In the genomic region with DNA sequence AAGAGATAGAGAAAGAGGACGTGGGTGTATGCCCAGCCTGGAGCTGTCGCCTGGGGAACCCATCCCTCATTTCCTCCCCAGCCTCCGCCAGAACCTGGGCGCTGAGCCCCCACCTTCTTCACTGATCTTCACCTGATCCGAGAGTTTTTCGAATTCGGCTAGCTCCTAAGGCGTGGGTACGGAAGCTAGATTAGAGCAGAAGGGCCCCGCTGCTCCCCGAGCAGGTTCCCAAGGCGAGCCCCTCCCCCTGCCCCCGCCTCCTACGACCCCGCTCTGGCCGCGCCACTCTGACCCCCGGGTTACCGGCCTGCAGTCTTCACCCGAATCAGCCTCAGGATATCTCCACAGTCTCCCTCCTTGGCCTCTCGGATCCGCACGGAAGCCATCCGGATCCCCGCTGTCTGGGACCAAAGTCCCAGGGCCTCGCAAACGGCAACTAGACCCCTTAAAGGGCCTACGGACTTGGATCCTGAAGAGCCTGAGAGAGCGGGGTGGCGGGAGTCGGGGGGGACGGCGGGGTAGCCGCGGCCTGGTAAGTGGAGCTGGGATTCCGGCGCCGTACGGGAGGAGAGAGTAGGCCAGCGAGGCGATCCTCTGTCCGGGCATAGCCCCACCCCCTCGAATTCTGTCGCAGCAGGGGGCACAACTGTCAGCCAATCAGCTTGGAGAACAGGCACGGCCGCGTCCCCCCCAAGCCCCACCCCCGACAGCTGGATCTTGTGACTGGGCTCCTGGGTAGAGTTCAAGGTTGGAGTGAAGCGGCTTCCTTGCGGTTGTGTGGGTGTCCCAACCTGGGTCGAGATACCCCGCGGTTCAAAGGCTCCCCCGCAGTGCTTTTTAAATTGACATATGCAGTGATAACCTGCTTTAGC, we compare ENCODE assay signal across 8 cellular contexts. TPM values are rescaled to one million over a fixed set of nuclear protein-coding genes. Genes with fewer than 3 reads are reported as not detected.
DNase-seq lines count a peak whose midpoint lies in the region; ATAC-seq, FAIRE-seq and TF ChIP-seq lines count a peak whose summit lies in the region.

A gene (minus strand): TSS at position 572 of the 872 bp plus-strand sequence. CDS start 186 bp downstream, at position 386.

- H3K36me3 Mint-ChIP-seq in activated naive CD8-positive, alpha-beta T cell treated with anti-CD3 and anti-CD28 coated beads, Interleukin-2, amount 50 U/mL, for 24 hours (ENCODE audit: low read depth): no peaks in the 10 kb centered on the region

- H3K4me3 ChIP-seq in H7 (ENCODE audit: insufficient read depth, low read depth, low read length): peak within 1 kb of the TSS; percentile 83
- H3K4me3 ChIP-seq in cardiac muscle cell: peak within 1 kb of the TSS; percentile 65
- H3K4me3 ChIP-seq in pancreas: peak within 1 kb of the TSS; percentile 62 to 80 (median 70)
- H3K4me3 ChIP-seq in thyroid gland (replicated peaks in 1 of 3): peak within 1 kb of the TSS; percentile 68 to 91 (median 79)

- WGBS in pancreas, 2 donors: 0 to 1% methylated on average over 54 of the region's 54 CpGs
- WGBS in thyroid gland, 2 donors: 0 to 1% methylated on average over 43 to 44 of the region's 54 CpGs

- peaks cover 14% of the 10 kb centered on the region for H3K4me1 Mint-ChIP-seq in activated naive CD8-positive, alpha-beta T cell treated with anti-CD3 and anti-CD28 coated beads, Interleukin-2, amount 50 U/mL, for 24 hours

- TF ChIP-seq POLR2A in thyroid gland (IDR thresholded peaks at IDR 0.05): peak; percentile 41 to 86

- peak; percentile 95 for ATAC-seq in activated naive CD8-positive, alpha-beta T cell treated with anti-CD3 and anti-CD28 coated beads, Interleukin-2, amount 50 U/mL, for 24 hours
- peak; percentile 95 to 98 (median 96) for ATAC-seq in pancreas

- DNase-seq in EH (ENCODE audit: low read depth) (peak; percentile 95), H7 (peak; percentile 99), NAMALWA (ENCODE audit: low spot score) (peak; percentile 78), T follicular helper cell (ENCODE audit: low read depth) (peak; percentile 80), cardiac muscle cell (ENCODE audit: low read depth in 1 of 2, low spot score in 1 of 2) (peak; percentile 96 to 98), pancreas (peak; percentile 88 to 97 (median 94)), thyroid gland (peak; percentile 96 to 97)
- DNase-seq in activated naive CD8-positive, alpha-beta T cell treated with anti-CD3 and anti-CD28 coated beads, Interleukin-2, amount 50 U/mL, for 24 hours: peak; percentile 87

- H3K4me1 ChIP-seq in cardiac muscle cell (ENCODE audit: low read depth): peaks cover 9% of the 10 kb centered on the region
- H3K4me1 ChIP-seq in pancreas: peaks cover 0 to 13% (median 6%) of the 10 kb centered on the region in 3 donors
- peaks cover 5 to 12% of the 10 kb centered on the region in 2 donors for H3K4me1 ChIP-seq in thyroid gland

- H3K4me3 Mint-ChIP-seq in activated naive CD8-positive, alpha-beta T cell treated with anti-CD3 and anti-CD28 coated beads, Interleukin-2, amount 50 U/mL, for 24 hours: peak within 1 kb of the TSS; percentile 82

- FAIRE-seq in pancreas (lab: Jason Lieb, UNC): no peak

- intact Hi-C loops in pancreas (cut with DNase I) (no loop called here), thyroid gland (cut with DNase I) (no loop called here)

- no peaks in the 10 kb centered on the region for H3K9me3 Mint-ChIP-seq in activated naive CD8-positive, alpha-beta T cell treated with anti-CD3 and anti-CD28 coated beads, Interleukin-2, amount 50 U/mL, for 24 hours

- peak within 1 kb of the TSS; percentile 31 for H3K27ac Mint-ChIP-seq in activated naive CD8-positive, alpha-beta T cell treated with anti-CD3 and anti-CD28 coated beads, Interleukin-2, amount 50 U/mL, for 24 hours

- H3K36me3 ChIP-seq in H7 (replicated peaks; ENCODE audit: control insufficient read depth, insufficient read depth, low read length) (peaks cover 4% of the 10 kb centered on the region), cardiac muscle cell (no peaks in the 10 kb centered on the region), pancreas (no peaks in the 10 kb centered on the region), thyroid gland (no peaks in the 10 kb centered on the region)

- H3K27ac ChIP-seq in cardiac muscle cell (peak within 1 kb of the TSS; percentile 97), pancreas (peak within 1 kb of the TSS; percentile 86 to 92 (median 88)), thyroid gland (peak within 1 kb of the TSS; percentile 95 to 97 (median 95))

- H3K9me3 ChIP-seq in cardiac muscle cell (ENCODE audit: low read depth) (no peaks in the 10 kb centered on the region), pancreas (no peaks in the 10 kb centered on the region), thyroid gland (no peaks in the 10 kb centered on the region)

- H3K27me3 ChIP-seq in H7 (ENCODE audit: control insufficient read depth, insufficient read depth, low read length): no peaks in the 10 kb centered on the region
- H3K27me3 ChIP-seq in cardiac muscle cell: no peaks in the 10 kb centered on the region
- no peaks in the 10 kb centered on the region for H3K27me3 ChIP-seq in pancreas
- H3K27me3 ChIP-seq in thyroid gland: no peaks in the 10 kb centered on the region

- no peaks in the 10 kb centered on the region for H3K27me3 Mint-ChIP-seq in activated naive CD8-positive, alpha-beta T cell treated with anti-CD3 and anti-CD28 coated beads, Interleukin-2, amount 50 U/mL, for 24 hours

- TF ChIP-seq CTCF in cardiac muscle cell (IDR thresholded peaks at IDR 0.05; ENCODE audit: low read depth, low read length) (no peak), pancreas (IDR thresholded peaks at IDR 0.05) (no peak), thyroid gland (IDR thresholded peaks at IDR 0.05) (no peak)

RNA-seq across cellular contexts. Expression of the gene that starts here (rescaled TPM):
- 45.5 and 55.8 TPM in 2 replicates for total RNA-seq in H7 (2014; rRNA removed; shearing (Covaris generic))
- total RNA-seq in cardiac muscle cell (130 and 143 TPM in 2 replicates), pancreas (10 to 100 TPM; 43.8 to 82.8 (median 66.6) TPM), thyroid gland (10 to 100 TPM; 59.5 to 74.2 (median 61.9) TPM)
- polyA plus RNA-seq in cardiac muscle cell (142 and 148 TPM in 2 replicates), pancreas (100 to 1,000 TPM; 250 to 348 TPM)

Comparison
In these comparisons a context has a peak if more than half of its experiments do, and no peak if none do; other contexts are left out.
1. Peak in every context shown above with its lines: DNase-seq, ATAC-seq, H3K4me3 ChIP-seq and H3K27ac ChIP-seq.